29 cellular contexts compared by ENCODE assay signal in the genomic region with DNA sequence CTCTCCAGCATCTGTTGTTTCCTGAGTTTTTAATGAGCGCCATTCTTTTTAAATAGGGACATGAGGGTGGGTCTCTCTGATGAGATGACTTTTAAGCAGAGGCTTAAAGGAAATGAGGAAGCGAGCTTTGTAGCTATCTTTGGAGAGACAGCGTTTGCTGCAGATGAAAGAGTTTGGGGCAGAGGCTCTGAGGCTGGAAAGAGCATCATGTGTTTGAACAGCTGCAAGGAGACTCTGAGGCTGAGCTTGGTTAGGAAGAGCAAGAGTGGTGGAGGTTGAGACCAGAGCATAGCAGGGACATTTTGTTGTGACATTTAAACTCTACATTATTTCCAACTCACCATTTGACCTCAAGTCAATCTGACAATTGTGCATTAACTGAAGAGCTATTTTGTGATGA.
"Had no signal": no experiment of that assay in that cellular context is flagged by ENCODE, and none has a peak within 500 bp of the region (broad histone marks: within the 10 kb centered on the region; RNA-seq: fewer than 3 reads in every experiment).

No MANE protein-coding gene starts in this region.

- H3K27me3 Mint-ChIP-seq: activated CD4-positive, alpha-beta T cell treated with anti-CD3 and anti-CD28 coated beads, Interleukin-2, amount 10 ng/mL, durations not matched to agents 24 days and 14 days; activated naive CD4-positive, alpha-beta T cell treated with anti-CD3 and anti-CD28 coated beads, Interleukin-2, amount 10 ng/mL, durations not matched to agents 7 days and 5 days; activated T-cell treated with anti-CD3 and anti-CD28 coated beads, Interleukin-2, amount 50 U/mL, for 24 hours; brain had no signal

- H3K9me3 Mint-ChIP-seq: activated CD4-positive, alpha-beta memory T cell treated with anti-CD3 and anti-CD28 coated beads for 36 hours; activated CD4-positive, alpha-beta T cell treated with anti-CD3 and anti-CD28 coated beads, Interleukin-2, amount 10 ng/mL, durations not matched to agents 24 days and 14 days; activated naive CD4-positive, alpha-beta T cell treated with anti-CD3 and anti-CD28 coated beads, Interleukin-2, amount 10 ng/mL, durations not matched to agents 7 days and 5 days; activated naive CD8-positive, alpha-beta T cell treated with anti-CD3 and anti-CD28 coated beads, Interleukin-2, amount 10 ng/mL, durations not matched to agents 7 days and 5 days; activated T-cell treated with anti-CD3 and anti-CD28 coated beads, Interleukin-2, amount 50 U/mL, for 24 hours; natural killer cell treated with Interleukin-12 subunit alpha and Interleukin-12 subunit beta and Interleukin-15 and Interleukin-18, amount 100 ng/mL, for 72 hours had no signal

- H3K79me2 ChIP-seq: hepatocyte had no signal

- H3K36me3 Mint-ChIP-seq: activated CD4-positive, alpha-beta memory T cell treated with anti-CD3 and anti-CD28 coated beads for 36 hours; activated naive CD4-positive, alpha-beta T cell treated with anti-CD3 and anti-CD28 coated beads, Interleukin-2, amount 10 ng/mL, durations not matched to agents 7 days and 5 days; activated naive CD8-positive, alpha-beta T cell treated with anti-CD3 and anti-CD28 coated beads, Interleukin-2, amount 10 ng/mL, durations not matched to agents 7 days and 5 days; brain; natural killer cell treated with Interleukin-12 subunit alpha and Interleukin-12 subunit beta and Interleukin-15 and Interleukin-18, amount 100 ng/mL, for 72 hours had no signal

- H3K36me3 ChIP-seq: ascending aorta, cardiac muscle cell, gastrocnemius medialis, left ventricle myocardium inferior, spleen, transverse colon, WERI-Rb-1 had no signal

- H3K4me3 Mint-ChIP-seq: activated CD4-positive, alpha-beta memory T cell treated with anti-CD3 and anti-CD28 coated beads for 36 hours; activated CD4-positive, alpha-beta T cell treated with anti-CD3 and anti-CD28 coated beads, Interleukin-2, amount 10 ng/mL, durations not matched to agents 24 days and 14 days; activated naive CD4-positive, alpha-beta T cell treated with anti-CD3 and anti-CD28 coated beads, Interleukin-2, amount 10 ng/mL, durations not matched to agents 7 days and 5 days; activated naive CD8-positive, alpha-beta T cell treated with anti-CD3 and anti-CD28 coated beads, Interleukin-2, amount 10 ng/mL, durations not matched to agents 7 days and 5 days; activated T-cell treated with anti-CD3 and anti-CD28 coated beads, Interleukin-2, amount 50 U/mL, for 24 hours; brain; natural killer cell treated with Interleukin-12 subunit alpha and Interleukin-12 subunit beta and Interleukin-15 and Interleukin-18, amount 100 ng/mL, for 72 hours had no signal

- H3K27me3 ChIP-seq: ascending aorta, cardiac muscle cell, gastrocnemius medialis, hepatocyte, spleen, testis, transverse colon had no signal

- DNase-seq: activated CD4-positive, alpha-beta memory T cell treated with anti-CD3 and anti-CD28 coated beads for 36 hours; activated CD4-positive, alpha-beta T cell treated with anti-CD3 and anti-CD28 coated beads, Interleukin-2, amount 10 ng/mL, durations not matched to agents 24 days and 14 days; activated CD8-positive, alpha-beta memory T cell treated with anti-CD3 and anti-CD28 coated beads, Interleukin-2, amount 50 U/mL, for 48 hours; activated gamma-delta T cell; activated naive CD4-positive, alpha-beta T cell treated with anti-CD3 and anti-CD28 coated beads, Interleukin-2, amount 10 ng/mL, durations not matched to agents 7 days and 5 days; activated naive CD8-positive, alpha-beta T cell treated with anti-CD3 and anti-CD28 coated beads, Interleukin-2, amount 10 ng/mL, durations not matched to agents 7 days and 5 days; activated T-cell treated with anti-CD3 and anti-CD28 coated beads, Interleukin-2, amount 50 U/mL, for 24 hours; dorsolateral prefrontal cortex; effector memory CD4-positive, alpha-beta T cell; gastrocnemius medialis; islet precursor cell; left ventricle myocardium inferior; mesendoderm; posterior cingulate gyrus; right cardiac atrium; spleen; stimulated activated CD4-positive, alpha-beta T cell treated with anti-CD3 and anti-CD28 coated beads, Interleukin-2, amount 100 ng/mL, for 48 hours; stimulated activated naive CD8-positive, alpha-beta T cell treated with anti-CD3 and anti-CD28 coated beads, Interleukin-15, Interleukin-2, amounts not matched to agents 100 U/mL and 50 U/mL, for 24 hours; testis; transverse colon; WERI-Rb-1 had no signal

- H3K4me1 ChIP-seq: ascending aorta, left ventricle myocardium inferior, spleen had no signal

- H3K27ac Mint-ChIP-seq: activated CD4-positive, alpha-beta memory T cell treated with anti-CD3 and anti-CD28 coated beads for 36 hours; activated CD4-positive, alpha-beta T cell treated with anti-CD3 and anti-CD28 coated beads, Interleukin-2, amount 10 ng/mL, durations not matched to agents 24 days and 14 days; activated naive CD4-positive, alpha-beta T cell treated with anti-CD3 and anti-CD28 coated beads, Interleukin-2, amount 10 ng/mL, durations not matched to agents 7 days and 5 days; activated naive CD8-positive, alpha-beta T cell treated with anti-CD3 and anti-CD28 coated beads, Interleukin-2, amount 10 ng/mL, durations not matched to agents 7 days and 5 days; activated T-cell treated with anti-CD3 and anti-CD28 coated beads, Interleukin-2, amount 50 U/mL, for 24 hours; natural killer cell treated with Interleukin-12 subunit alpha and Interleukin-12 subunit beta and Interleukin-15 and Interleukin-18, amount 100 ng/mL, for 72 hours had no signal

- H2AFZ ChIP-seq: hepatocyte had no signal

- H3K4me1 Mint-ChIP-seq: activated CD4-positive, alpha-beta T cell treated with anti-CD3 and anti-CD28 coated beads, Interleukin-2, amount 10 ng/mL, durations not matched to agents 24 days and 14 days; activated naive CD4-positive, alpha-beta T cell treated with anti-CD3 and anti-CD28 coated beads, Interleukin-2, amount 10 ng/mL, durations not matched to agents 7 days and 5 days; activated naive CD8-positive, alpha-beta T cell treated with anti-CD3 and anti-CD28 coated beads, Interleukin-2, amount 10 ng/mL, durations not matched to agents 7 days and 5 days had no signal

- H3K4me2 ChIP-seq: hepatocyte had no signal

- ATAC-seq: activated CD4-positive, CD25-positive, alpha-beta regulatory T cell treated with anti-CD3 and anti-CD28 coated beads, Interleukin-2, amount 50 U/mL, for 24 hours; gastrocnemius medialis; natural killer cell treated with Interleukin-12 subunit alpha and Interleukin-12 subunit beta and Interleukin-15 and Interleukin-18, amount 100 ng/mL, for 72 hours; right cardiac atrium; stimulated activated naive CD8-positive, alpha-beta T cell treated with anti-CD3 and anti-CD28 coated beads, Interleukin-15, Interleukin-2, amounts not matched to agents 100 U/mL and 50 U/mL, for 24 hours had no signal

- H3K9me3 ChIP-seq: ascending aorta, gastrocnemius medialis, left ventricle myocardium inferior, spleen, testis, transverse colon had no signal

- H3K27ac ChIP-seq: ascending aorta, cardiac muscle cell, coronary artery, dorsolateral prefrontal cortex, gastrocnemius medialis, hepatocyte, left ventricle myocardium inferior, spleen, testis, transverse colon, WERI-Rb-1 had no signal

- H3K4me3 ChIP-seq: ascending aorta, cardiac muscle cell, coronary artery, dorsolateral prefrontal cortex, gastrocnemius medialis, hepatocyte, left ventricle myocardium inferior, lung, spleen, testis, transverse colon had no signal
